ENCODE assay signal across 9 cellular contexts in the genomic region with DNA sequence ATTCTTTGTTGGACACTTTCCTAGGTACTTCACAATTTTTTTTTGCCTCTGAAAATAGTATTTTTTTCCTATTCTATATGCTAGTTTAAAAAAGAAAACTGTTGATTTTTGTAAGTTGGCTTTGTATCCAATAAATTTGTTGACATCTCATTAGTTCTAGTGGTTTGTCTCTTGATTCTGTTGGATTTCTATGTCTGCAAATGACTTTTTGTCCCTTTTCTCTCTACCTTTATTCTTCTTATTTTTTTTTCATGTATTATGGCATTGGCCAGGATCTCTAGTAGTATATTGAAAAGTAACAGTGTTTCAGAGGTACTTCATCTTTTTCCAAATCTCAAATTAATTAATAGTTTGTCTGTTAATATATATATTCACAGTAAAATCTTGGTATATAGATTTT. TPM values are rescaled to one million over a fixed set of nuclear protein-coding genes. Genes with fewer than 3 reads are reported as not detected.
"Had no signal": no experiment of that assay in that cellular context is flagged by ENCODE, and none has a peak within 500 bp of the region (broad histone marks: within the 10 kb centered on the region; RNA-seq: fewer than 3 reads in every experiment).

No MANE protein-coding gene starts in this region.

- H3K27ac ChIP-seq: HL-60 had no signal

- ATAC-seq: HepG2 had no signal

- FAIRE-seq: HepG2, HTR-8/SVneo had no signal

- DNase-seq: IMR-90, KBM-7, KG1 had no signal

- H3K27ac Mint-ChIP-seq: IgD-negative memory B cell had no signal

- H3K4me3 Mint-ChIP-seq: IgD-negative memory B cell had no signal

RNA-seq across cellular contexts. Expression of a gene that starts 59.1 kb away (rescaled TPM):
- total RNA-seq: HT-29, HT1080 had no signal
- polyA plus RNA-seq: IgD-negative memory B cell had no signal
